In genomic region chr15:72200395-72201237, GRCh38 we compare ENCODE assay signal across 13 cellular contexts. TPM values are rescaled to one million over a fixed set of nuclear protein-coding genes. Genes with fewer than 3 reads are reported as not detected.
DNase-seq lines count a peak whose midpoint lies in the region; ATAC-seq, FAIRE-seq and TF ChIP-seq lines count a peak whose summit lies in the region.
"Had no signal": no experiment of that assay in that cellular context is flagged by ENCODE, and none has a peak within 500 bp of the region (broad histone marks: within the 10 kb centered on the region; RNA-seq: fewer than 3 reads in every experiment).

No MANE protein-coding gene starts in this region.

- CTCF ChIA-PET in SK-N-SH (lab: Yijun Ruan, JAX) = interaction anchor here (0.6 to 5.5 kb wide), 23 partner anchors 10 to 456 kb away, joined by 3 to 35 read pairs (median 4); partner anchors contain the start of gene PKM

- no peak overlapping the region for H3K4me3 ChIP-seq in SK-N-SH (ENCODE audit: low read depth in 2 of 2, low read length in 1 of 2)
- H3K4me3 ChIP-seq in OCI-LY3 (ENCODE audit: low read length) = no peak overlapping the region
- no peak overlapping the region for H3K4me3 ChIP-seq in small intestine (ENCODE audit: low read depth in 1 of 2, low read length in 2 of 2)
- H3K4me3 ChIP-seq: ascending aorta, esophagus muscularis mucosa had no signal

- no peaks in the 10 kb centered on the region for H3K9me2 ChIP-seq in SK-N-SH

- no peak for TF ChIP-seq RAD21 in SK-N-SH (IDR thresholded peaks at IDR 0.05; ENCODE audit: low read length)

- H3K36me3 Mint-ChIP-seq in dendritic cell treated with granulocyte-macrophage colony-stimulating factor and Interleukin-4, amounts not matched to agents 40 ng/mL and 50 ng/mL, for 4 days (ENCODE audit: low read depth) = peaks cover 80% of the 10 kb centered on the region

- H3K9ac ChIP-seq in SK-N-SH (no peak overlapping the region), OCI-LY3 (ENCODE audit: low read length) (no peak overlapping the region)

- TF ChIP-seq EP300 in SK-N-SH (IDR thresholded peaks at IDR 0.05; ENCODE audit: borderline replicate concordance in 1 of 2, low read depth in 1 of 2, low read length in 1 of 2) = no peak

- DNase-seq in SK-N-SH = no peak
- DNase-seq in small intestine = no peak
- DNase-seq in T-helper 2 cell = no peak
- no peak for DNase-seq in caudate nucleus (lab: John Stamatoyannopoulos, UW)
- DNase-seq: GOT3 had no signal

- H2AFZ ChIP-seq in SK-N-SH (ENCODE audit: low read depth) (no peak overlapping the region), OCI-LY3 (ENCODE audit: low read depth, low read length) (no peak overlapping the region)

- no peak for FAIRE-seq in small intestine (lab: Jason Lieb, UNC)
- FAIRE-seq: A204.1 had no signal

- peaks cover 47% of the 10 kb centered on the region for H3K4me1 Mint-ChIP-seq in dendritic cell treated with granulocyte-macrophage colony-stimulating factor and Interleukin-4, amounts not matched to agents 40 ng/mL and 50 ng/mL, for 4 days (ENCODE audit: low read depth)

- H3K27ac Mint-ChIP-seq in dendritic cell treated with granulocyte-macrophage colony-stimulating factor and Interleukin-4, amounts not matched to agents 40 ng/mL and 50 ng/mL, for 4 days = peak overlapping the region; percentile 35

- H3K9me3 ChIP-seq in SK-N-SH (no peaks in the 10 kb centered on the region), OCI-LY3 (ENCODE audit: insufficient read depth, low read length) (no peaks in the 10 kb centered on the region), small intestine (ENCODE audit: control insufficient read depth, low read depth) (no peaks in the 10 kb centered on the region)
- H3K9me3 ChIP-seq: ascending aorta, esophagus muscularis mucosa had no signal

- H4K20me1 ChIP-seq in SK-N-SH (ENCODE audit: insufficient read depth) (peaks cover 77% of the 10 kb centered on the region), OCI-LY3 (ENCODE audit: insufficient read depth, low read length) (peaks cover 85% of the 10 kb centered on the region)

- POLR2A ChIA-PET in SK-N-SH (lab: Yijun Ruan, JAX) = interaction anchor here (0.7 to 3.7 kb wide), 4 partner anchors 10 to 30 kb away, joined by 3 to 17 read pairs (median 3); partner anchors contain the start of gene PKM

- peaks cover 71 to 73% of the 10 kb centered on the region in 2 experiments for H3K36me3 ChIP-seq in SK-N-SH (replicated peaks in 1 of 2; ENCODE audit: control insufficient read depth in 1 of 2, insufficient read depth in 2 of 2, low read length in 1 of 2)
- H3K36me3 ChIP-seq in OCI-LY3 (replicated peaks; ENCODE audit: low read depth, low read length) = peaks cover 76% of the 10 kb centered on the region
- H3K36me3 ChIP-seq in small intestine (ENCODE audit: control insufficient read depth in 2 of 2, insufficient read depth in 2 of 2, low read length in 2 of 2) = peaks cover 11 to 25% of the 10 kb centered on the region in 2 donors

- H3K9me3 Mint-ChIP-seq in dendritic cell treated with granulocyte-macrophage colony-stimulating factor and Interleukin-4, amounts not matched to agents 40 ng/mL and 50 ng/mL, for 4 days = no peaks in the 10 kb centered on the region
- H3K9me3 Mint-ChIP-seq: immature natural killer cell had no signal

- H3K4me2 ChIP-seq in SK-N-SH = no peak overlapping the region
- H3K4me2 ChIP-seq in OCI-LY3 (ENCODE audit: low read length) = no peak overlapping the region

- intact Hi-C loops in dendritic cell treated with granulocyte-macrophage colony-stimulating factor and Interleukin-4, amounts not matched to agents 40 ng/mL and 50 ng/mL, for 4 days (cut with micrococcal nuclease) = no loop called here

- H3K27me3 Mint-ChIP-seq in dendritic cell treated with granulocyte-macrophage colony-stimulating factor and Interleukin-4, amounts not matched to agents 40 ng/mL and 50 ng/mL, for 4 days = peaks cover 36% of the 10 kb centered on the region

- H3K27ac ChIP-seq in SK-N-SH (ENCODE audit: low read depth in 2 of 2, low read length in 1 of 2) = peak overlapping the region; percentile 9 to 66; a peak in 2 of 4 replicates
- peak overlapping the region; percentile 12; the same call in 1 of the 2 replicates for H3K27ac ChIP-seq in OCI-LY3 (ENCODE audit: low read length)
- peak overlapping the region; percentile 26 to 68 for H3K27ac ChIP-seq in small intestine (ENCODE audit: low read depth in 1 of 2, low read length in 1 of 2)
- no peak overlapping the region for H3K27ac ChIP-seq in caudate nucleus (ENCODE audit: low read depth, low read length)

- ATAC-seq in SK-N-SH treated with all-trans-retinoic acid at 6 μM for 48 hours = no peak
- ATAC-seq in GM18498 (IDR thresholded peaks at IDR 0.05; ENCODE audit: unreplicated experiment) = no peak

- peaks cover 83% of the 10 kb centered on the region for H3F3A ChIP-seq in SK-N-SH (replicated peaks; ENCODE audit: insufficient read depth)

- H3K4me1 ChIP-seq in SK-N-SH (ENCODE audit: control insufficient read depth in 1 of 2, insufficient read depth in 2 of 2, low read depth in 1 of 2, low read length in 1 of 2) (peaks cover 30 to 37% of the 10 kb centered on the region in 2 experiments), OCI-LY3 (ENCODE audit: low read length) (peaks cover 5% of the 10 kb centered on the region), small intestine (ENCODE audit: control insufficient read depth in 2 of 2, insufficient read depth in 1 of 2, low read depth in 1 of 2, low read length in 1 of 2) (peaks cover 0 to 3% of the 10 kb centered on the region in 2 donors)

- H3K27me3 ChIP-seq in SK-N-SH (ENCODE audit: insufficient read depth) (no peaks in the 10 kb centered on the region), OCI-LY3 (ENCODE audit: low read depth, low read length) (no peaks in the 10 kb centered on the region), small intestine (ENCODE audit: control insufficient read depth in 2 of 2, insufficient read depth in 2 of 2, low read length in 2 of 2) (no peaks in the 10 kb centered on the region)
- H3K27me3 ChIP-seq: ascending aorta had no signal

- TF ChIP-seq CTCF in SK-N-SH (IDR thresholded peaks at IDR 0.05) (no peak), OCI-LY3 (IDR thresholded peaks at IDR 0.05; ENCODE audit: low read depth, low read length) (no peak)

- H3K79me2 ChIP-seq in SK-N-SH (ENCODE audit: insufficient read depth) = peaks cover 19% of the 10 kb centered on the region
- H3K79me2 ChIP-seq in OCI-LY3 (ENCODE audit: low read length) = peaks cover 21% of the 10 kb centered on the region

- no peak overlapping the region for H3K4me3 Mint-ChIP-seq in dendritic cell treated with granulocyte-macrophage colony-stimulating factor and Interleukin-4, amounts not matched to agents 40 ng/mL and 50 ng/mL, for 4 days
- H3K4me3 Mint-ChIP-seq: immature natural killer cell had no signal

- WGBS in SK-N-SH (ENCODE audit: low lambda C conversion rate) = 84% methylated on average over 14 of the region's 15 CpGs
- 60 to 82% (median 73%) methylated on average over 15 of the region's 15 CpGs for WGBS in small intestine, 3 donors

TF ChIP-seq in SK-N-SH, 30 proteins besides CTCF, POLR2A, EP300 and RAD21 (continues in another document):
- TF ChIP-seq MXI1 (IDR thresholded peaks at IDR 0.05; ENCODE audit: low read depth, low read length) (no peak), FOXM1 (IDR thresholded peaks at IDR 0.05; ENCODE audit: low read depth) (no peak), GATA2 (CRISPR knock-in tag; IDR thresholded peaks at IDR 0.05) (no peak), GABPA (IDR thresholded peaks at IDR 0.05; ENCODE audit: low read depth) (no peak), NFIC (IDR thresholded peaks at IDR 0.05; ENCODE audit: borderline replicate concordance) (no peak), SIN3A (IDR thresholded peaks at IDR 0.05; ENCODE audit: borderline replicate concordance, low read depth, low read length) (no peak), FOSL2 (IDR thresholded peaks at IDR 0.05; ENCODE audit: borderline replicate concordance, low read depth) (no peak), MEF2A (IDR thresholded peaks at IDR 0.05; ENCODE audit: borderline replicate concordance, low read depth) (no peak), SMC3 (IDR thresholded peaks at IDR 0.05; ENCODE audit: low read depth, low read length) (no peak)

TF ChIP-seq in SK-N-SH treated with all-trans-retinoic acid at 6 μM for 48 hours, 23 proteins besides CTCF, POLR2A, EP300 and RAD21 (continues in another document):
- no peak for TF ChIP-seq ISL1 (CRISPR knock-in tag; IDR thresholded peaks at IDR 0.05)
- no peak for TF ChIP-seq SNAI2 (CRISPR knock-in tag; IDR thresholded peaks at IDR 0.05)
- no peak for TF ChIP-seq PATZ1 (CRISPR knock-in tag; IDR thresholded peaks at IDR 0.05; ENCODE audit: borderline replicate concordance)
- no peak for TF ChIP-seq TCF4 (CRISPR knock-in tag; IDR thresholded peaks at IDR 0.05; ENCODE audit: borderline replicate concordance)
- TF ChIP-seq PPARA (CRISPR knock-in tag; IDR thresholded peaks at IDR 0.05; ENCODE audit: borderline replicate concordance) = no peak

RNA-seq across cellular contexts. Expression of gene GRAMD2A, which starts 3.0 kb away (rescaled TPM):
- polyA plus RNA-seq in SK-N-SH (2012; rRNA removed) = 0.06 and 0.10 TPM in 2 replicates
- 0.05 and 0.17 TPM in 2 replicates for polyA plus RNA-seq in SK-N-SH (2012; cell fraction: cytosol; rRNA removed)
- 0.06 and 0.07 TPM in 2 replicates for polyA plus RNA-seq in SK-N-SH (2012; cell fraction: nucleus; rRNA removed)
- 1 to 10 TPM in 2 of 3 donors, under 1 TPM in 1; 0.67 to 7.0 (median 1.4) TPM for polyA plus RNA-seq in small intestine
- polyA plus RNA-seq: immature natural killer cell had no signal

RNA-seq across cellular contexts. Expression of gene PKM, which starts 30.4 kb away (rescaled TPM):
- polyA plus RNA-seq in SK-N-SH (2012; rRNA removed) (1,453 and 1,539 TPM in 2 replicates), small intestine (100 to 1,000 TPM; 243 to 362 (median 254) TPM)
- 1,382 and 1,692 TPM in 2 replicates for polyA plus RNA-seq in SK-N-SH (2012; cell fraction: cytosol; rRNA removed)
- 1,500 and 1,629 TPM in 2 replicates for polyA plus RNA-seq in SK-N-SH (2012; cell fraction: nucleus; rRNA removed)
